In the genomic region with DNA sequence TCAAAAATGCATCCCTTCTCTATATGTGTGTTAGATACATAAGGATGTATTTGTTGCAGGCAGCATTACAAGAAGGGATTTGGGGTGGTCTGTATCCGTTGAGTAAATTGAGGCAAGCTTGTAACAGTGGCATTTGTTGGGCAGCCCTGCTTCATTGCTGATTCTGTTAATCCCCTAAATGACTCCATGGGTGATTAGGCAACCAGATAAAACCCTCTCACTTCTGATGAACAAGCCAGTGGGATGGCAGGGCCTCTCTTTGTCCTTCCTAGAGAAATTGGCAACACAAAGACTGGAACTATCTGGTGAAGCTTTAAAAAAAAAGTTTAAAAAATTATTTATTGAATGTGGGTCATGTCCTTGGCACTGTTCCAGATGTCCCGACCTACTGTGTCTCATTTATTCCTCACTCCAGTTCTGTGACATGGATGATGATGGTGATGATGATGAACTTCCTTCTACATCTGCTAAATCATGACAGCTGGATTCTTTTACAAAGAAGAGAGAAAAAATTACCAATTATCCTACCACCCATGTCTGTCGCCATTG, we compare ENCODE assay signal across 16 cellular contexts. TPM values are rescaled to one million over a fixed set of nuclear protein-coding genes. Genes with fewer than 3 reads are reported as not detected.
DNase-seq lines count a peak whose midpoint lies in the region; ATAC-seq, FAIRE-seq and TF ChIP-seq lines count a peak whose summit lies in the region.
"Had no signal": no experiment of that assay in that cellular context is flagged by ENCODE, and none has a peak within 500 bp of the region (broad histone marks: within the 10 kb centered on the region; RNA-seq: fewer than 3 reads in every experiment).

No MANE protein-coding gene starts in this region.

- no peak overlapping the region for H3K4ac ChIP-seq in neuronal stem cell (ENCODE audit: low read length)

- no TSS peak for BruUV-seq in PC-3 (replicated peaks; lab: Mats Ljungman, UMichigan)

- no peak overlapping the region for H2BK12ac ChIP-seq in neuronal stem cell (ENCODE audit: low read length)

- H2BK120ac ChIP-seq in neuronal stem cell (ENCODE audit: low read depth, low read length): no peak overlapping the region

- no peaks in the 10 kb centered on the region for H3F3A ChIP-seq in PC-3 (ENCODE audit: low read length, unreplicated experiment)

- H3K4me3 ChIP-seq in AG04450 (ENCODE audit: low read depth, low read length) (no peak overlapping the region), PC-3 (ENCODE audit: low read length) (no peak overlapping the region), epithelial cell of esophagus (ENCODE audit: low read length) (no peak overlapping the region), neuronal stem cell (ENCODE audit: low read length in 2 of 2) (no peak overlapping the region), small intestine (ENCODE audit: low read depth in 1 of 2, low read length in 2 of 2) (no peak overlapping the region)
- H3K4me3 ChIP-seq: cardiac muscle cell, suprapubic skin had no signal

- H3K14ac ChIP-seq in neuronal stem cell (ENCODE audit: low read length): no peak overlapping the region

- FAIRE-seq in small intestine (lab: Jason Lieb, UNC): no peak

- DNase-seq in AG04450 (ENCODE audit: low read depth, low spot score) (no peak), PC-3 (no peak), epithelial cell of esophagus (ENCODE audit: low read depth) (peak; percentile 34), neuronal stem cell (ENCODE audit: low spot score) (no peak), small intestine (no peak), SKM-1 (lab: John Stamatoyannopoulos, UW; ENCODE audit: unreplicated experiment) (no peak)
- DNase-seq in activated T-cell treated with anti-CD3 and anti-CD28 coated beads, Interleukin-2, amount 50 U/mL, for 48 hours: no peak
- DNase-seq: activated T-cell treated with anti-CD3 and anti-CD28 coated beads for 4 hours; Calu3; effector memory CD8-positive, alpha-beta T cell; naive thymus-derived CD8-positive, alpha-beta T cell; NCI-H187; NCI-H345 had no signal

- H3K27ac ChIP-seq in AG04450 (ENCODE audit: low read depth, low read length): peak overlapping the region; percentile 68
- 0 out of 2 replicates have a peak overlapping the region, but pooled peaks have one; percentile 14 for H3K27ac ChIP-seq in PC-3 (ENCODE audit: low read length)
- peak overlapping the region; percentile 43 for H3K27ac ChIP-seq in neuronal stem cell (replicated peaks; ENCODE audit: low read length)
- no peak overlapping the region for H3K27ac ChIP-seq in small intestine (ENCODE audit: low read depth in 1 of 2, low read length in 1 of 2)
- H3K27ac ChIP-seq: cardiac muscle cell, suprapubic skin had no signal

- H3K9me3 ChIP-seq in AG04450 (ENCODE audit: control insufficient read depth, insufficient read depth, low read length) (no peaks in the 10 kb centered on the region), PC-3 (ENCODE audit: low read length) (no peaks in the 10 kb centered on the region), neuronal stem cell (replicated peaks in 1 of 2; ENCODE audit: control insufficient read depth in 2 of 2, insufficient read depth in 1 of 2, low read depth in 1 of 2, low read length in 2 of 2) (no peaks in the 10 kb centered on the region), small intestine (ENCODE audit: control insufficient read depth, low read depth) (no peaks in the 10 kb centered on the region)
- H3K9me3 ChIP-seq: suprapubic skin had no signal

- H3K27me3 ChIP-seq in AG04450 (ENCODE audit: control insufficient read depth, insufficient read depth, low read length) (no peaks in the 10 kb centered on the region), PC-3 (ENCODE audit: low read length) (no peaks in the 10 kb centered on the region), neuronal stem cell (ENCODE audit: control insufficient read depth in 3 of 3, insufficient read depth in 3 of 3, low read depth in 1 of 3, low read length in 3 of 3) (no peaks in the 10 kb centered on the region), small intestine (ENCODE audit: control insufficient read depth in 2 of 2, insufficient read depth in 2 of 2, low read length in 2 of 2) (no peaks in the 10 kb centered on the region)
- H3K27me3 ChIP-seq: cardiac muscle cell, suprapubic skin had no signal

- no peak overlapping the region for H4K8ac ChIP-seq in neuronal stem cell (ENCODE audit: low read depth, low read length)

- TF ChIP-seq CTCF in AG04450 (IDR thresholded peaks at IDR 0.05; ENCODE audit: low read depth, low read length) (no peak), PC-3 (conservative IDR thresholded peaks at IDR 0.05; ENCODE audit: low read depth, low read length) (no peak), epithelial cell of esophagus (IDR thresholded peaks at IDR 0.05; ENCODE audit: insufficient read depth, low read depth, low read length, missing control alignments) (no peak)

- H3K4me1 ChIP-seq in PC-3 (ENCODE audit: insufficient read depth, low read length) (peaks cover 13% of the 10 kb centered on the region), neuronal stem cell (ENCODE audit: control insufficient read depth in 2 of 2, insufficient read depth in 1 of 2, low read depth in 1 of 2, low read length in 2 of 2) (peaks cover 6 to 25% of the 10 kb centered on the region in 2 donors), small intestine (ENCODE audit: control insufficient read depth in 2 of 2, insufficient read depth in 1 of 2, low read depth in 1 of 2, low read length in 1 of 2) (peaks cover 0 to 4% of the 10 kb centered on the region in 2 donors)

- H3K18ac ChIP-seq in neuronal stem cell (ENCODE audit: low read length): no peak overlapping the region

- no peak overlapping the region for H2AFZ ChIP-seq in PC-3 (ENCODE audit: low read length)
- no peak overlapping the region for H2AFZ ChIP-seq in neuronal stem cell (ENCODE audit: low read length)

- H3K9ac ChIP-seq in PC-3 (ENCODE audit: low read length): 0 out of 2 replicates have a peak overlapping the region, but pooled peaks have one; percentile 6
- H3K9ac ChIP-seq in neuronal stem cell (ENCODE audit: low read depth, low read length, poor library complexity): no peak overlapping the region

- H3K79me1 ChIP-seq in neuronal stem cell (ENCODE audit: low read depth, low read length): no peaks in the 10 kb centered on the region

- H2BK15ac ChIP-seq in neuronal stem cell (ENCODE audit: low read length): no peak overlapping the region

- no peaks in the 10 kb centered on the region for H3K36me3 ChIP-seq in PC-3 (ENCODE audit: low read depth, low read length)
- peaks cover 0 to 15% of the 10 kb centered on the region in 2 donors for H3K36me3 ChIP-seq in neuronal stem cell (replicated peaks in 1 of 2; ENCODE audit: control insufficient read depth in 2 of 2, insufficient read depth in 2 of 2, low read length in 2 of 2)
- no peaks in the 10 kb centered on the region for H3K36me3 ChIP-seq in small intestine (ENCODE audit: control insufficient read depth in 2 of 2, insufficient read depth in 2 of 2, low read length in 2 of 2)
- H3K36me3 ChIP-seq: cardiac muscle cell, suprapubic skin had no signal

- WGBS in neuronal stem cell (ENCODE audit: extremely low coverage in 2 of 2, insufficient read length in 2 of 2, insufficient replicate concordance in 1 of 2), 2 donors: no CpG with 5 or more reads among the region's 3 CpGs
- WGBS in small intestine, 3 donors: 52 to 63% (median 61%) methylated on average over 3 of the region's 3 CpGs

- no peak overlapping the region for H2BK5ac ChIP-seq in neuronal stem cell (ENCODE audit: low read length)

- no peak overlapping the region for H3K23ac ChIP-seq in neuronal stem cell (ENCODE audit: low read depth, low read length, poor library complexity)

- intact Hi-C loops in PC-3 (cut with micrococcal nuclease): no loop called here

- no peak overlapping the region for H4K91ac ChIP-seq in neuronal stem cell (ENCODE audit: low read depth, low read length, poor library complexity)

- H2AK5ac ChIP-seq in neuronal stem cell (ENCODE audit: low read depth, low read length): no peak overlapping the region

- POLR2A ChIA-PET in AG04450 (lab: Yijun Ruan, JAX): interaction anchor here (0.6 kb wide), 1 partner anchor 50 kb away, joined by 3 read pairs; no protein-coding TSS in a partner anchor
- POLR2A ChIA-PET in PC-3 (lab: Charles Lee; ENCODE audit: unreplicated experiment): no interaction called here

- CTCF ChIA-PET in AG04450 (lab: Charles Lee) (interaction anchor here (0.6 to 1.2 kb wide), 3 partner anchors 8 to 235 kb away, joined by 3 to 4 read pairs (median 4); no protein-coding TSS in a partner anchor), PC-3 (lab: Charles Lee) (no interaction called here)

- no peak overlapping the region; the same call in 1 of the 2 replicates for H3K4me2 ChIP-seq in PC-3 (ENCODE audit: low read length)
- no peak overlapping the region for H3K4me2 ChIP-seq in neuronal stem cell (ENCODE audit: insufficient read depth, low read length, poor library complexity, severe bottlenecking)

- H4K20me1 ChIP-seq in PC-3 (ENCODE audit: low read length): no peaks in the 10 kb centered on the region

- no peaks in the 10 kb centered on the region for H3K79me2 ChIP-seq in PC-3 (ENCODE audit: low read length)

- ATAC-seq in PC-3: no peak
- ATAC-seq in GM21529 (IDR thresholded peaks at IDR 0.05; ENCODE audit: unreplicated experiment): no peak
- ATAC-seq: effector memory CD8-positive, alpha-beta T cell; naive thymus-derived CD8-positive, alpha-beta T cell had no signal

- no peaks in the 10 kb centered on the region for H3K9me2 ChIP-seq in PC-3 (replicated peaks; ENCODE audit: low read length)

RNA-seq across cellular contexts. Expression of a gene that starts 30.8 kb away (rescaled TPM):
- 106 and 114 TPM in 2 replicates for polyA plus RNA-seq in AG04450 (2011; rRNA removed)
- 127 and 153 TPM in 2 replicates for polyA minus RNA-seq in AG04450 (2011; rRNA and poly(A)+ RNA removed)
- total RNA-seq in PC-3 (2014; rRNA removed): 18.3 and 19.9 TPM in 2 replicates
- polyA plus RNA-seq in neuronal stem cell (2013, experiment 1 of 2): 7.6 TPM
- polyA plus RNA-seq in neuronal stem cell (2013, experiment 2 of 2): 7.4 TPM
- 1 to 10 TPM in 1 of 3 donors, under 1 TPM in 2; 0.81 to 9.0 (median 0.89) TPM for polyA plus RNA-seq in small intestine
- polyA plus RNA-seq: naive thymus-derived CD8-positive, alpha-beta T cell had no signal

Comparison
In these comparisons a context has a peak if more than half of its experiments do, and no peak if none do; other contexts are left out.
1. H3K27ac ChIP-seq: peak in AG04450 (single experiment), PC-3 (single experiment) and neuronal stem cell (single experiment); none in small intestine (0 of 2).
2. RNA of a gene that starts 30.8 kb away (polyA plus RNA-seq): 106 to 114 TPM in AG04450; 0.81 to 9.0 TPM in small intestine; every median in the first group is over 10 times any median in the second.